Comparison of ENCODE assay signal across 1 cellular context in genomic region chr9:2023532-2023931, GRCh38.
TF ChIP-seq lines count a peak whose summit lies in the region.

No MANE protein-coding gene starts in this region.

TF ChIP-seq in K562, 482 proteins besides CTCF, POLR2A, EP300 and RAD21 (continued from another document):
- TF ChIP-seq RFX5 (IDR thresholded peaks at IDR 0.05; ENCODE audit: low read depth, low read length) (no peak), STAT6 (CRISPR knock-in tag; IDR thresholded peaks at IDR 0.05) (no peak), HIVEP1 (CRISPR knock-in tag; IDR thresholded peaks at IDR 0.05) (no peak), GATA2 (CRISPR knock-in tag; IDR thresholded peaks at IDR 0.05) (no peak), SIN3A (IDR thresholded peaks at IDR 0.05; ENCODE audit: borderline replicate concordance in 2 of 2, control insufficient read depth in 1 of 2, low read depth in 2 of 2, low read length in 2 of 2) (no peak), CREBBP (IDR thresholded peaks at IDR 0.05; ENCODE audit: low read depth, low read length) (no peak), GATAD2B (IDR thresholded peaks at IDR 0.05; ENCODE audit: borderline replicate concordance) (no peak), ZKSCAN8 (CRISPR knock-in tag; IDR thresholded peaks at IDR 0.05) (no peak), ZNF644 (tag; IDR thresholded peaks at IDR 0.05; ENCODE audit: low read depth) (no peak), POLR3A (IDR thresholded peaks at IDR 0.05; ENCODE audit: borderline replicate concordance, extremely low read depth, insufficient read depth, insufficient read length) (no peak), NKRF (IDR thresholded peaks at IDR 0.05; ENCODE audit: borderline replicate concordance) (no peak), EHMT2 (IDR thresholded peaks at IDR 0.05) (no peak), TCF7L2 (IDR thresholded peaks at IDR 0.05; ENCODE audit: low read depth, low read length) (no peak), ZBTB12 (CRISPR knock-in tag; IDR thresholded peaks at IDR 0.05) (no peak), SIRT6 (IDR thresholded peaks at IDR 0.05; ENCODE audit: low read depth, low read length) (no peak), ESRRB (CRISPR knock-in tag; IDR thresholded peaks at IDR 0.05; ENCODE audit: borderline replicate concordance) (no peak), CSDE1 (IDR thresholded peaks at IDR 0.05) (no peak), SRSF9 (IDR thresholded peaks at IDR 0.05; ENCODE audit: borderline replicate concordance, low read depth, low read length) (no peak), NBN (IDR thresholded peaks at IDR 0.05; ENCODE audit: low read depth) (no peak), ZBTB7A (IDR thresholded peaks at IDR 0.05; ENCODE audit: borderline replicate concordance, control insufficient read depth, low read depth, low read length) (no peak), MEIS2 (IDR thresholded peaks at IDR 0.05; ENCODE audit: partially characterized antibody) (peak; percentile 53), STAT5A (IDR thresholded peaks at IDR 0.05; ENCODE audit: borderline replicate concordance, low read length) (no peak), ZNF143 (CRISPR knock-in tag; IDR thresholded peaks at IDR 0.05) (no peak), RBFOX2 (IDR thresholded peaks at IDR 0.05; ENCODE audit: low read depth, low read length) (no peak), KLF10 (CRISPR knock-in tag; IDR thresholded peaks at IDR 0.05) (no peak), TGIF2 (CRISPR knock-in tag; IDR thresholded peaks at IDR 0.05) (no peak), SMARCA4 (IDR thresholded peaks at IDR 0.05) (0 out of 2 replicates have a peak, but pooled peaks have one; percentile 40), ZNF24 (IDR thresholded peaks at IDR 0.05) (no peak), TEAD4 (IDR thresholded peaks at IDR 0.05; ENCODE audit: low read length) (0 out of 2 replicates have a peak, but pooled peaks have one; percentile 7), TEAD4 (CRISPR knock-in tag; IDR thresholded peaks at IDR 0.05; ENCODE audit: borderline replicate concordance) (no peak), HLTF (IDR thresholded peaks at IDR 0.05) (no peak), AFF4 (CRISPR knock-in tag; IDR thresholded peaks at IDR 0.05) (no peak), ATF7 (IDR thresholded peaks at IDR 0.05) (no peak), CBX8 (IDR thresholded peaks at IDR 0.05; ENCODE audit: borderline replicate concordance, extremely low read depth, low read depth, low read length, poor library complexity, severe bottlenecking) (no peak), CBFA2T3 (IDR thresholded peaks at IDR 0.05) (0 out of 2 replicates have a peak, but pooled peaks have one; percentile 21), FOXO4 (CRISPR knock-in tag; IDR thresholded peaks at IDR 0.05) (no peak), C11orf30 (IDR thresholded peaks at IDR 0.05; ENCODE audit: low read depth) (peak; percentile 41), ZNF431 (CRISPR knock-in tag; IDR thresholded peaks at IDR 0.05) (no peak), KAT8 (IDR thresholded peaks at IDR 0.05; ENCODE audit: low read depth) (no peak), LARP7 (IDR thresholded peaks at IDR 0.05) (no peak), ZFX (CRISPR knock-in tag; IDR thresholded peaks at IDR 0.05) (peak; percentile 41), ARHGAP35 (IDR thresholded peaks at IDR 0.05; ENCODE audit: partially characterized antibody) (no peak), TAF7 (tag; IDR thresholded peaks at IDR 0.05) (no peak), MTF1 (CRISPR knock-in tag; IDR thresholded peaks at IDR 0.05; ENCODE audit: borderline replicate concordance) (no peak), FOXJ2 (tag; IDR thresholded peaks at IDR 0.05) (no peak), DPF2 (IDR thresholded peaks at IDR 0.05) (peak; percentile 33; the same call in 1 of the 2 replicates), PKNOX1 (IDR thresholded peaks at IDR 0.05) (no peak), SMARCC2 (IDR thresholded peaks at IDR 0.05; ENCODE audit: low read depth) (no peak), STAG1 (CRISPR knock-in tag; IDR thresholded peaks at IDR 0.05; ENCODE audit: borderline replicate concordance) (no peak), MYNN (IDR thresholded peaks at IDR 0.05) (no peak), MYNN (CRISPR knock-in tag; IDR thresholded peaks at IDR 0.05) (no peak), NCOR1 (IDR thresholded peaks at IDR 0.05) (0 out of 2 replicates have a peak, but pooled peaks have one; percentile 6), FOXM1 (IDR thresholded peaks at IDR 0.05; ENCODE audit: low read depth) (no peak), FOXM1 (CRISPR knock-in tag; IDR thresholded peaks at IDR 0.05; ENCODE audit: low read depth) (no peak), CREB1 (IDR thresholded peaks at IDR 0.05) (no peak), CREB1 (CRISPR knock-in tag; IDR thresholded peaks at IDR 0.05) (no peak)
TF ChIP-seq in K562: peak in this region for 11.
